Comparison of ENCODE assay signal across 8 cellular contexts in the genomic region with DNA sequence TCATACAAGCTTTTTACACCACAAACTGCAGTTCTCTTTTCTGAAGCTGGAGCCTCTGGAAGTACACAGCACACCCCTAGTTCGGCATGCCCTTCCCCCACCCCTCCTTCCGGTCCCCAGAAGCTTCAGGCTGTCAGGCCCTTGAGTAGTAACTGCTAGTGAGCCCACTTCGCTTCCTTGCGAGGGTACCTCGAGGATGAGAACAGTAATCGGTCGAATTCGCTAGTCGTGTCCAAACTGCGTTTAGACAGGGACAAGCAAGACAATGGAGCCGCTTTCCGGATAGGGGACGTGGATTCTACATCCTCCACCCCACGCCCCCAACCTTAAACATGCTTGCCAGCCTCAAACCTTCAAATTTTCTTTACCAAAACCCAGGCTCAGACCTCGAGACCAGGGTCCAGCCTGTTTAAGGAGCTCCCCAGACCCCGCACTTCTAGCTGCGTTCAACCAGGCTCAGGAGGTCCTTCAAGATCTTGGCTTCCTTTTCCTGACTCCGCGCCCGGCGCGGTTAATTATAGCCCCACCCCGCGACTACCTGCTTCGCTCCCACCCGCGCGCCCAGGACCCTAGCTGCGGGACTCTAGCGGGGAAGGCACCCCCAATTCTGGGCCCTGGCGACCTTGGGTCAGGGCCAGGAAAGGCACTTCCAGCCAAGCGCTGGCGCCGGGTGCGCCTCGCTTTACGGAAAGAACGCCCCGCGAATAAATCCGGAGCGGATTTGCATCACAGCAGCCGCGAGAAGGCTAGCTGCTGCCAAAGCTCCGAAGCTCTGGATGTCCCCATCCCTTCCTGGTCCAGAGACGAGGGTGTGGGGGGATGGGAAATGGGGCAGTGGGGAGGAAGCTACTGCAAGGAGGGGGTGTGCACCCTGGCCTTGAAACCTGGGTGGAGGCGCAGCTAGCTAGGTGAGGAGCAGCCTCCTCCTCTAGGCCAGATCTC. TPM values are rescaled to one million over a fixed set of nuclear protein-coding genes. Genes with fewer than 3 reads are reported as not detected.
A peak's percentile ranks its signal among the peaks of the same experiment; 100 is the strongest.
DNase-seq lines count a peak whose midpoint lies in the region; ATAC-seq and TF ChIP-seq lines count a peak whose summit lies in the region.

No MANE protein-coding gene starts in this region.

- peaks cover 19 to 36% of the 10 kb centered on the region in 2 donors for H3K4me1 ChIP-seq in gastrocnemius medialis

- TF ChIP-seq POLR2A in gastrocnemius medialis (IDR thresholded peaks at IDR 0.05) = peak; percentile 32 to 53

- intact Hi-C loops in Right ventricle myocardium superior (cut with DNase I) = no loop called here
- intact Hi-C loops in gastrocnemius medialis (cut with DNase I; ENCODE audit: low total_unique reads) = no loop called here

- in situ Hi-C loops in gastrocnemius medialis (cut with MboI; ENCODE audit: low sequenced_read_pairs in 4 of 4) = no loop called here

- TF ChIP-seq CTCF in gastrocnemius medialis (IDR thresholded peaks at IDR 0.05 in 4 of 5, conservative IDR thresholded peaks at IDR 0.05 in 1 of 5) = no peak

- no peaks in the 10 kb centered on the region for H3K36me3 ChIP-seq in gastrocnemius medialis

- DNase-seq in AML-193 (lab: John Stamatoyannopoulos, UW) (peak; percentile 21 to 31), Right ventricle myocardium superior (peak; percentile 71), gastrocnemius medialis (peak in 1 of 2 donors; percentile 17), HPDE6-E6E7 (ENCODE audit: extremely low spot score) (no peak), NCI-H1417 treated with DMSO at 0.1 percent for 48 hours (lab: John Stamatoyannopoulos, UW) (no peak)
- DNase-seq in activated effector memory CD4-positive, alpha-beta T cell treated with Interleukin-2 at 50 U/mL for 16 hours = peak; percentile 28
- no peak for DNase-seq in NK-92 treated with Interleukin-12 subunit alpha and Interleukin-12 subunit beta, amount 100 ng/mL, for 24 hours (lab: John Stamatoyannopoulos, UW)

- H3K27ac ChIP-seq in gastrocnemius medialis = peak overlapping the region; percentile 75 to 84 (median 80)

- H3K9me3 ChIP-seq in gastrocnemius medialis = no peaks in the 10 kb centered on the region

- H3K4me3 ChIP-seq in gastrocnemius medialis = peak overlapping the region; percentile 56 to 67 (median 62)

- no peaks in the 10 kb centered on the region for H3K27me3 ChIP-seq in gastrocnemius medialis

- ATAC-seq in HG03442 (IDR thresholded peaks at IDR 0.05; ENCODE audit: unreplicated experiment) (peak; percentile 48), Right ventricle myocardium superior (ENCODE audit: poor library complexity) (peak; percentile 46), gastrocnemius medialis (peak; percentile 63)

RNA-seq across cellular contexts. Expression of a gene that starts 8.1 kb away (rescaled TPM):
- total RNA-seq in Right ventricle myocardium superior (0.75 TPM), gastrocnemius medialis (10 to 100 TPM in 1 of 4 donors, 1 to 10 TPM in 2, under 1 TPM in 1; 0.88 to 10.7 (median 6.0) TPM)

RNA-seq across cellular contexts. Expression of a gene that starts 9.5 kb away (rescaled TPM):
- total RNA-seq in Right ventricle myocardium superior (not detected), gastrocnemius medialis (not detected)

RNA-seq across cellular contexts. Expression of a gene that starts 31.4 kb away (rescaled TPM):
- total RNA-seq in Right ventricle myocardium superior = 110 TPM
- total RNA-seq in gastrocnemius medialis = 100 to 1,000 TPM in 1 of 4 donors, 10 to 100 TPM in 3; 66.2 to 107 (median 92.2) TPM

RNA-seq across cellular contexts. Expression of a gene that starts 34.4 kb away (rescaled TPM):
- total RNA-seq in Right ventricle myocardium superior = 26.9 TPM
- 10 to 100 TPM; 12.1 to 23.8 (median 15.9) TPM for total RNA-seq in gastrocnemius medialis

RNA-seq across cellular contexts. Expression of a gene that starts 36.3 kb away (rescaled TPM):
- total RNA-seq in Right ventricle myocardium superior (4.8 TPM), gastrocnemius medialis (1 to 10 TPM in 1 of 4 donors, under 1 TPM in 2, not detected in 1; 0.39 to 1.9 (median 0.47) TPM)

Comparison
In these comparisons a context has a peak if more than half of its experiments do, and no peak if none do; other contexts are left out.
1. DNase-seq: peak in AML-193 (2 of 2), activated effector memory CD4-positive, alpha-beta T cell treated with Interleukin-2 at 50 U/mL for 16 hours (single experiment) and Right ventricle myocardium superior (single experiment); none in HPDE6-E6E7 (single experiment), NK-92 treated with Interleukin-12 subunit alpha and Interleukin-12 subunit beta, amount 100 ng/mL, for 24 hours (single experiment) and NCI-H1417 treated with DMSO at 0.1 percent for 48 hours (single experiment).
2. Peak in every context shown above with its lines, with median percentiles within 50 percentile points of each other: ATAC-seq.